Comparison of ENCODE assay signal across 8 cellular contexts in genomic region chr1:229270547-229271447, GRCh38. TPM values are rescaled to one million over a fixed set of nuclear protein-coding genes. Genes with fewer than 3 reads are reported as not detected.
DNase-seq lines count a peak whose midpoint lies in the region; TF ChIP-seq lines count a peak whose summit lies in the region.

Gene RAB4A, plus strand, starts transcription at chr1:229271111. Its CDS starts 229 bp downstream, at chr1:229271340.

- WGBS in adipose tissue, 3 donors, result 6 to 14% (median 13%) methylated on average over 67 to 95 of the region's 95 CpGs
- WGBS in transverse colon (ENCODE audit: low coverage in 1 of 2), 2 donors, result 11 to 19% methylated on average over 13 to 39 of the region's 95 CpGs

- H3K27ac ChIP-seq in MM.1S (ENCODE audit: low read length), result peak within 1 kb of the TSS; percentile 4; the same call in 1 of the 2 replicates
- H3K27ac ChIP-seq in adipose tissue (ENCODE audit: low read depth, low read length), result no peak within 1 kb of the TSS
- peak within 1 kb of the TSS; percentile 86 to 90 (median 87) for H3K27ac ChIP-seq in transverse colon

- intact Hi-C loops in cardiac septum (cut with DNase I), result loop anchor here (5.0 kb wide), 2 partner anchors 72 to 237 kb away; partner anchors contain the start of genes CCSAP and NUP133
- intact Hi-C loops in posterior cingulate gyrus (cut with DNase I), result loop anchor here (1.0 to 5.0 kb wide), 2 partner anchors 72 to 237 kb away; partner anchors contain the start of gene NUP133
- intact Hi-C loops in transverse colon (cut with DNase I; ENCODE audit: low total_unique reads), result no loop called here

- no peaks in the 10 kb centered on the region for H4K20me1 ChIP-seq in MM.1S (ENCODE audit: insufficient read depth, low read length)

- H3K9ac ChIP-seq in MM.1S (ENCODE audit: low read length), result peak within 1 kb of the TSS; percentile 54

- peak within 1 kb of the TSS; percentile 71 for H2AFZ ChIP-seq in MM.1S (ENCODE audit: low read length)

- H3K79me2 ChIP-seq in MM.1S (ENCODE audit: low read length), result peaks cover 44% of the 10 kb centered on the region

- H3K36me3 ChIP-seq in H7 (replicated peaks; ENCODE audit: control insufficient read depth, insufficient read depth, low read length) (no peaks in the 10 kb centered on the region; the same call in 1 of the 2 replicates), MM.1S (replicated peaks; ENCODE audit: insufficient read depth, low read length) (no peaks in the 10 kb centered on the region), transverse colon (no peaks in the 10 kb centered on the region)

- in situ Hi-C loops in G401 (cut with HindIII; ENCODE audit: low sequenced_read_pairs), result loop anchor here (25.0 kb wide), 1 partner anchor 192 kb away; no protein-coding TSS in a partner anchor
- in situ Hi-C loops in transverse colon (cut with MboI; ENCODE audit: low pct_ligation_motif_present in 1 of 4, low pct_unique_long_range_greater_than_20kb in 1 of 4, low sequenced_read_pairs in 3 of 4), result loop anchor here in 3 of 4 donors (25.0 kb wide), 2 partner anchors 217 to 1042 kb away; no protein-coding TSS in a partner anchor

- peak within 1 kb of the TSS; percentile 69 for H3K4me2 ChIP-seq in MM.1S (ENCODE audit: low read depth, low read length)

- H3F3A ChIP-seq in MM.1S (ENCODE audit: insufficient read depth, low read length), result peaks cover 15% of the 10 kb centered on the region

- H3K4me1 ChIP-seq in MM.1S (ENCODE audit: low read length) (peaks cover 9% of the 10 kb centered on the region), transverse colon (peaks cover 16 to 49% (median 31%) of the 10 kb centered on the region in 4 donors)

- H3K27me3 ChIP-seq in H7 (ENCODE audit: control insufficient read depth, insufficient read depth, low read length), result peaks cover 3% of the 10 kb centered on the region; the same call in 1 of the 2 replicates
- no peaks in the 10 kb centered on the region for H3K27me3 ChIP-seq in MM.1S (replicated peaks; ENCODE audit: insufficient read depth, low read length)
- no peaks in the 10 kb centered on the region for H3K27me3 ChIP-seq in transverse colon

- H3K9me2 ChIP-seq in MM.1S (replicated peaks; ENCODE audit: insufficient read depth, low read length), result no peaks in the 10 kb centered on the region

- no peak for TF ChIP-seq CTCF in MM.1S (IDR thresholded peaks at IDR 0.05; ENCODE audit: low read length)
- TF ChIP-seq CTCF in transverse colon (IDR thresholded peaks at IDR 0.05), result no peak

- H3K4me3 ChIP-seq in H7 (ENCODE audit: insufficient read depth, low read depth, low read length) (peak within 1 kb of the TSS; percentile 69), MM.1S (ENCODE audit: low read length) (peak within 1 kb of the TSS; percentile 74), transverse colon (peak within 1 kb of the TSS; percentile 67 to 90 (median 80))

- H3K9me3 ChIP-seq in MM.1S (replicated peaks; ENCODE audit: insufficient read depth, low read length) (no peaks in the 10 kb centered on the region), transverse colon (peaks cover 0 to 4% of the 10 kb centered on the region in 2 donors)

- DNase-seq in G401 (ENCODE audit: low spot score) (peak; percentile 83), H7 (peak; percentile 97), MM.1S (peak; percentile 97), T follicular helper cell (ENCODE audit: low read depth) (peak; percentile 44), cardiac septum (ENCODE audit: low spot score) (peak; percentile 93), posterior cingulate gyrus (peak; percentile 78 to 98 (median 86)), transverse colon (peak; percentile 92)

- peak; percentile 79 for TF ChIP-seq POLR2A in transverse colon (IDR thresholded peaks at IDR 0.05)

- no peak for TF ChIP-seq EP300 in transverse colon (IDR thresholded peaks at IDR 0.05; ENCODE audit: low read depth)

RNA-seq across cellular contexts. Expression of gene RAB4A, which starts in this region (rescaled TPM):
- 78.3 and 99.2 TPM in 2 replicates for total RNA-seq in G401 (2014; rRNA removed; shearing (Covaris generic))
- 47.0 and 60.7 TPM in 2 replicates for total RNA-seq in H7 (2014; rRNA removed; shearing (Covaris generic))
- polyA plus RNA-seq in adipose tissue, result 10 to 100 TPM; 21.8 to 32.5 (median 29.4) TPM
- total RNA-seq in cardiac septum (124 TPM), transverse colon (10 to 100 TPM in 3 of 4 donors, 1 to 10 TPM in 1; 7.4 to 56.9 (median 28.0) TPM)

Comparison
In these comparisons a context has a peak if more than half of its experiments do, and no peak if none do; other contexts are left out.
1. DNase-seq: peak in every context shown above with its lines; median percentile 97 in H7; 97 in MM.1S; 93 in cardiac septum; 92 in transverse colon; 86 in posterior cingulate gyrus; 83 in G401; 44 in T follicular helper cell.